Comparison of ENCODE assay signal across 31 cellular contexts in the genomic region with DNA sequence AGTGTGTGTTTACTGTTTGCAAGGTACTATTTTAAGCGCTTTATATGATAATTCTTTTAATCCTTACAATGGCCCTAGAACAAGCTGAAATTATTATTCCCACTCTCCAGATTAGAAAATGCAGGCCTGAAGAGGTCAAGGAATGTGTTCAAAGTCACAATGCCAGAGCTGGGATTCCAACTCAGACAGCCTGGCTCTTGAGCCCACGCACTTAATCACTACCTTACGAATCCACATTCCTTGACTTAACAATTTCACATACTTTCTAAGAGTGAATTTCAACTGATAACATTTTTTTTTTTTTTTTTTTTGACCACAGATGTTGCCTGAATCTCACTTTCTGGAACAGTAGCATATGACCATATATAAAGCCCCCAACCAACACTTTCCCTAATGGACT.
"Had no signal": no experiment of that assay in that cellular context is flagged by ENCODE, and none has a peak within 500 bp of the region (broad histone marks: within the 10 kb centered on the region; RNA-seq: fewer than 3 reads in every experiment).

No MANE protein-coding gene starts in this region.

- H3K4me3 ChIP-seq: adrenal gland, ascending aorta, colonic mucosa, ovary, right lobe of liver had no signal

- H3K4me3 Mint-ChIP-seq: activated CD4-positive, alpha-beta T cell treated with anti-CD3 and anti-CD28 coated beads for 36 hours; activated CD8-positive, alpha-beta memory T cell treated with anti-CD3 and anti-CD28 coated beads, Interleukin-2, amount 10 ng/mL, durations not matched to agents 7 days and 5 days; activated CD8-positive, alpha-beta T cell treated with anti-CD3 and anti-CD28 coated beads, Interleukin-2, amount 10 ng/mL, durations not matched to agents 7 days and 5 days; activated naive CD4-positive, alpha-beta T cell treated with anti-CD3 and anti-CD28 coated beads for 36 hours; activated naive CD8-positive, alpha-beta T cell treated with anti-CD3 and anti-CD28 coated beads for 36 hours; activated T-cell treated with anti-CD3 and anti-CD28 coated beads, Interleukin-2, amount 50 U/mL, for 72 hours; naive thymus-derived CD4-positive, alpha-beta T cell; stimulated activated memory B cell treated with anti-CD40 and anti-IgM and Interleukin-4, amounts not matched to agents 10 μg/mL and 1 μg/mL and 100 μg/mL, for 72 hours; stimulated activated naive CD8-positive, alpha-beta T cell treated with anti-CD3 and anti-CD28 coated beads, Interleukin-15, amount 100 ng/mL, for 72 hours; T-cell; T-helper 2 cell treated with Interferon-gamma antibody and Interleukin-4, amounts not matched to agents 5 μg/mL and 100 μg/mL, for 36 hours; type B pancreatic cell had no signal

- H3K27ac ChIP-seq: adrenal gland, ascending aorta, colonic mucosa, ovary, right lobe of liver had no signal

- H3K27me3 Mint-ChIP-seq: activated CD8-positive, alpha-beta memory T cell treated with anti-CD3 and anti-CD28 coated beads, Interleukin-2, amount 10 ng/mL, durations not matched to agents 7 days and 5 days; activated naive CD8-positive, alpha-beta T cell treated with anti-CD3 and anti-CD28 coated beads for 36 hours; stimulated activated naive CD8-positive, alpha-beta T cell treated with anti-CD3 and anti-CD28 coated beads, Interleukin-15, amount 100 ng/mL, for 72 hours had no signal

- ATAC-seq: activated CD4-positive, alpha-beta T cell treated with anti-CD3 and anti-CD28 coated beads for 36 hours; activated CD8-positive, alpha-beta memory T cell treated with anti-CD3 and anti-CD28 coated beads, Interleukin-2, amount 10 ng/mL, durations not matched to agents 7 days and 5 days; activated CD8-positive, alpha-beta T cell treated with anti-CD3 and anti-CD28 coated beads, Interleukin-2, amount 10 ng/mL, durations not matched to agents 7 days and 5 days; activated T-cell treated with anti-CD3 and anti-CD28 coated beads, Interleukin-2, amount 50 U/mL, for 72 hours; naive thymus-derived CD4-positive, alpha-beta T cell; right lobe of liver; stimulated activated memory B cell treated with anti-CD40 and anti-IgM and Interleukin-4, amounts not matched to agents 10 μg/mL and 1 μg/mL and 100 μg/mL, for 72 hours; stimulated activated naive CD8-positive, alpha-beta T cell treated with anti-CD3 and anti-CD28 coated beads, Interleukin-15, amount 100 ng/mL, for 72 hours; T-cell had no signal

- H3K27ac Mint-ChIP-seq: activated CD4-positive, alpha-beta T cell treated with anti-CD3 and anti-CD28 coated beads for 36 hours; activated CD8-positive, alpha-beta memory T cell treated with anti-CD3 and anti-CD28 coated beads, Interleukin-2, amount 10 ng/mL, durations not matched to agents 7 days and 5 days; activated CD8-positive, alpha-beta T cell treated with anti-CD3 and anti-CD28 coated beads, Interleukin-2, amount 10 ng/mL, durations not matched to agents 7 days and 5 days; activated naive CD4-positive, alpha-beta T cell treated with anti-CD3 and anti-CD28 coated beads for 36 hours; activated naive CD8-positive, alpha-beta T cell treated with anti-CD3 and anti-CD28 coated beads for 36 hours; activated T-cell treated with anti-CD3 and anti-CD28 coated beads, Interleukin-2, amount 50 U/mL, for 72 hours; naive thymus-derived CD4-positive, alpha-beta T cell; progenitor cell of endocrine pancreas; stimulated activated memory B cell treated with anti-CD40 and anti-IgM and Interleukin-4, amounts not matched to agents 10 μg/mL and 1 μg/mL and 100 μg/mL, for 72 hours; stimulated activated naive CD8-positive, alpha-beta T cell treated with anti-CD3 and anti-CD28 coated beads, Interleukin-15, amount 100 ng/mL, for 72 hours; T-cell; T-helper 2 cell treated with Interferon-gamma antibody and Interleukin-4, amounts not matched to agents 5 μg/mL and 100 μg/mL, for 36 hours; type B pancreatic cell had no signal

- H3K9me3 Mint-ChIP-seq: activated naive CD8-positive, alpha-beta T cell treated with anti-CD3 and anti-CD28 coated beads for 36 hours; activated T-cell treated with anti-CD3 and anti-CD28 coated beads, Interleukin-2, amount 50 U/mL, for 72 hours; stimulated activated memory B cell treated with anti-CD40 and anti-IgM and Interleukin-4, amounts not matched to agents 10 μg/mL and 1 μg/mL and 100 μg/mL, for 72 hours; stimulated activated naive CD8-positive, alpha-beta T cell treated with anti-CD3 and anti-CD28 coated beads, Interleukin-15, amount 100 ng/mL, for 72 hours; T-helper 2 cell treated with Interferon-gamma antibody and Interleukin-4, amounts not matched to agents 5 μg/mL and 100 μg/mL, for 36 hours; type B pancreatic cell had no signal

- H3K36me3 ChIP-seq: adrenal gland, ascending aorta, colonic mucosa, ovary, right lobe of liver had no signal

- H3K4me1 ChIP-seq: adrenal gland, ascending aorta, colonic mucosa had no signal

- H3K36me3 Mint-ChIP-seq: activated CD8-positive, alpha-beta memory T cell treated with anti-CD3 and anti-CD28 coated beads, Interleukin-2, amount 10 ng/mL, durations not matched to agents 7 days and 5 days; activated naive CD8-positive, alpha-beta T cell treated with anti-CD3 and anti-CD28 coated beads for 36 hours; naive thymus-derived CD4-positive, alpha-beta T cell; stimulated activated memory B cell treated with anti-CD40 and anti-IgM and Interleukin-4, amounts not matched to agents 10 μg/mL and 1 μg/mL and 100 μg/mL, for 72 hours; T-cell; type B pancreatic cell had no signal

- DNase-seq: activated CD4-positive, alpha-beta T cell treated with anti-CD3 and anti-CD28 coated beads for 36 hours; activated CD4-positive, CD25-positive, alpha-beta regulatory T cell; activated CD8-positive, alpha-beta memory T cell treated with anti-CD3 and anti-CD28 coated beads, Interleukin-2, amount 10 ng/mL, durations not matched to agents 7 days and 5 days; activated CD8-positive, alpha-beta T cell treated with anti-CD3 and anti-CD28 coated beads, Interleukin-2, amount 10 ng/mL, durations not matched to agents 7 days and 5 days; activated naive CD4-positive, alpha-beta T cell treated with anti-CD3 and anti-CD28 coated beads for 36 hours; activated naive CD8-positive, alpha-beta T cell treated with anti-CD3 and anti-CD28 coated beads for 36 hours; activated T-cell treated with anti-CD3 and anti-CD28 coated beads for 4 hours; activated T-cell treated with anti-CD3 and anti-CD28 coated beads, Interleukin-2, amount 50 U/mL, for 72 hours; adrenal gland; cerebellar nuclear complex; colonic mucosa; effector memory CD4-positive, alpha-beta T cell; erythroblast; foreskin fibroblast; head of caudate nucleus; hippocampal formation; kidney; midbrain; naive thymus-derived CD4-positive, alpha-beta T cell; ovary; right lobe of liver; stimulated activated CD4-positive, alpha-beta T cell treated with anti-CD3 and anti-CD28 coated beads, Interleukin-12 subunit alpha, Interleukin-12 subunit beta, amount 100 ng/mL, for 4 hours; stimulated activated CD4-positive, alpha-beta T cell treated with anti-CD3 and anti-CD28 coated beads, Interleukin-4, amount 100 ng/mL, for 24 hours; stimulated activated naive CD8-positive, alpha-beta T cell treated with anti-CD3 and anti-CD28 coated beads, Interleukin-15, amount 100 ng/mL, for 72 hours; substantia nigra; T-cell had no signal

- H3K4me1 Mint-ChIP-seq: activated CD4-positive, alpha-beta T cell treated with anti-CD3 and anti-CD28 coated beads for 36 hours; activated CD8-positive, alpha-beta memory T cell treated with anti-CD3 and anti-CD28 coated beads, Interleukin-2, amount 10 ng/mL, durations not matched to agents 7 days and 5 days; activated naive CD8-positive, alpha-beta T cell treated with anti-CD3 and anti-CD28 coated beads for 36 hours; naive thymus-derived CD4-positive, alpha-beta T cell; stimulated activated memory B cell treated with anti-CD40 and anti-IgM and Interleukin-4, amounts not matched to agents 10 μg/mL and 1 μg/mL and 100 μg/mL, for 72 hours; stimulated activated naive CD8-positive, alpha-beta T cell treated with anti-CD3 and anti-CD28 coated beads, Interleukin-15, amount 100 ng/mL, for 72 hours; T-cell had no signal

- H3K9me3 ChIP-seq: ascending aorta, colonic mucosa, ovary, right lobe of liver had no signal

- H3K27me3 ChIP-seq: adrenal gland, ascending aorta, colonic mucosa, ovary, right lobe of liver had no signal
